In the genomic region with DNA sequence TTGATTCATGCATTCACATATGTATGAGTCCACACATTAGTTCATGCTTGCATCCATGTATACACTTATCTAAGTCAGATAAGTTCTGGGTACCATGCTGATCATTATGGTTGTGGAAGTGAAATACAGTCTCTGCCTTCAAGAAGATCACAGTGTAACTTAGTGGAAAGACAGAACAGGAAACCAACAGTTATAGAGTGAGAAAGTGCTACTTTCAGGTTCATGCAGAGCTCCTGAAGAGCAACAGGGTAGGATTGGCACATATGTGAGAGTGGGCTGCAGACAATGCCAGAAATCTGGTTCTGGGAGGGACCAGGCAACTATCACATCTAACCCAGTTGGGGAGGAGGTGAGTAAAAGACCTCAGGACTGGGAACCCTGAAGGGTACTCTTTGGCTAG, we compare ENCODE assay signal across 12 cellular contexts. TPM values are rescaled to one million over a fixed set of nuclear protein-coding genes. Genes with fewer than 3 reads are reported as not detected.
DNase-seq lines count a peak whose midpoint lies in the region; ATAC-seq and TF ChIP-seq lines count a peak whose summit lies in the region.
"Had no signal": no experiment of that assay in that cellular context is flagged by ENCODE, and none has a peak within 500 bp of the region (broad histone marks: within the 10 kb centered on the region; RNA-seq: fewer than 3 reads in every experiment).

No MANE protein-coding gene starts in this region.

- no peaks in the 10 kb centered on the region for H3F3A ChIP-seq in smooth muscle cell (ENCODE audit: low read depth)

- H3K27me3 Mint-ChIP-seq in activated T-cell treated with anti-CD3 and anti-CD28 coated beads, Interleukin-2, amount 50 U/mL, for 72 hours (ENCODE audit: low read depth): no peaks in the 10 kb centered on the region
- H3K27me3 Mint-ChIP-seq in MCF 10A (ENCODE audit: insufficient read depth, unreplicated experiment): no peaks in the 10 kb centered on the region
- H3K27me3 Mint-ChIP-seq: brain had no signal

- peak; percentile 27 for DNase-seq in GM20000 (ENCODE audit: low spot score)
- peak in 1 of 2 donors; percentile 20 for DNase-seq in activated T-cell treated with anti-CD3 and anti-CD28 coated beads, Interleukin-2, amount 50 U/mL, for 72 hours
- DNase-seq in central memory CD4-positive, alpha-beta T cell: no peak
- no peak for DNase-seq in mucosa of gallbladder (ENCODE audit: low spot score)
- DNase-seq in smooth muscle cell (lab: John Stamatoyannopoulos, UW; ENCODE audit: unreplicated experiment): no peak
- no peak for DNase-seq in MCF 10A (ENCODE audit: unreplicated experiment)
- DNase-seq: mesenchymal stem cell, NCI-H1048 had no signal

- ATAC-seq in GM18517 (IDR thresholded peaks at IDR 0.05; ENCODE audit: unreplicated experiment): peak; percentile 93
- peak; percentile 75 for ATAC-seq in HG03045 (IDR thresholded peaks at IDR 0.05; ENCODE audit: unreplicated experiment)
- ATAC-seq in activated T-cell treated with anti-CD3 and anti-CD28 coated beads, Interleukin-2, amount 50 U/mL, for 72 hours (replicated peaks in 1 of 2): peak; percentile 80
- ATAC-seq: HCT116 had no signal

- BruUV-seq in MCF 10A (replicated peaks; lab: Mats Ljungman, UMichigan): no TSS peak

- H3K36me3 ChIP-seq in smooth muscle cell (ENCODE audit: low read depth): no peaks in the 10 kb centered on the region

- H3K27me3 ChIP-seq in smooth muscle cell (ENCODE audit: low read depth): no peaks in the 10 kb centered on the region

- peak overlapping the region; percentile 34 for H3K27ac Mint-ChIP-seq in activated T-cell treated with anti-CD3 and anti-CD28 coated beads, Interleukin-2, amount 50 U/mL, for 72 hours
- no peak overlapping the region for H3K27ac Mint-ChIP-seq in MCF 10A (ENCODE audit: low read depth, unreplicated experiment)
- H3K27ac Mint-ChIP-seq: brain had no signal

- H3K9me3 Mint-ChIP-seq in activated T-cell treated with anti-CD3 and anti-CD28 coated beads, Interleukin-2, amount 50 U/mL, for 72 hours: peaks cover 4 to 6% of the 10 kb centered on the region in 2 donors
- H3K9me3 Mint-ChIP-seq in MCF 10A (ENCODE audit: unreplicated experiment): no peaks in the 10 kb centered on the region

- TF ChIP-seq CTCF in GM20000 (IDR thresholded peaks at IDR 0.05; ENCODE audit: extremely low read depth, missing control alignments) (no peak), smooth muscle cell (IDR thresholded peaks at IDR 0.05; ENCODE audit: borderline replicate concordance, insufficient read depth, poor library complexity, severe bottlenecking) (no peak), MCF 10A (IDR thresholded peaks at IDR 0.05; ENCODE audit: unreplicated experiment) (no peak)

- peak overlapping the region; percentile 58 to 61 for H3K4me3 Mint-ChIP-seq in activated T-cell treated with anti-CD3 and anti-CD28 coated beads, Interleukin-2, amount 50 U/mL, for 72 hours
- no peak overlapping the region for H3K4me3 Mint-ChIP-seq in MCF 10A (ENCODE audit: unreplicated experiment)
- H3K4me3 Mint-ChIP-seq: brain had no signal

- H3K36me3 Mint-ChIP-seq in activated T-cell treated with anti-CD3 and anti-CD28 coated beads, Interleukin-2, amount 50 U/mL, for 72 hours (ENCODE audit: insufficient read depth in 2 of 2): peaks cover 5 to 7% of the 10 kb centered on the region in 2 donors
- no peaks in the 10 kb centered on the region for H3K36me3 Mint-ChIP-seq in MCF 10A (ENCODE audit: insufficient read depth, unreplicated experiment)
- H3K36me3 Mint-ChIP-seq: brain had no signal

- no peaks in the 10 kb centered on the region for H4K20me1 ChIP-seq in smooth muscle cell (ENCODE audit: low read depth)

- no peaks in the 10 kb centered on the region for H3K79me2 ChIP-seq in smooth muscle cell (ENCODE audit: low read depth)

- intact Hi-C loops in MCF 10A (cut with micrococcal nuclease): no loop called here

- POLR2A ChIA-PET in MCF 10A (lab: Yijun Ruan, JAX): no interaction called here

- H3K9me3 ChIP-seq in smooth muscle cell (replicated peaks; ENCODE audit: low read depth): no peaks in the 10 kb centered on the region

- peaks cover 39% of the 10 kb centered on the region for H3K4me1 ChIP-seq in smooth muscle cell (ENCODE audit: low read depth)

- CTCF ChIA-PET in MCF 10A (lab: Yijun Ruan, JAX): no interaction called here

- no peak overlapping the region for H3K4me2 ChIP-seq in smooth muscle cell

- no peak overlapping the region for H3K9ac ChIP-seq in smooth muscle cell (ENCODE audit: low read depth)

- no peak overlapping the region for H2AFZ ChIP-seq in smooth muscle cell (ENCODE audit: low read depth)

- peaks cover 45% of the 10 kb centered on the region for H3K4me1 Mint-ChIP-seq in activated T-cell treated with anti-CD3 and anti-CD28 coated beads, Interleukin-2, amount 50 U/mL, for 72 hours (ENCODE audit: low read depth)
- no peaks in the 10 kb centered on the region for H3K4me1 Mint-ChIP-seq in MCF 10A (ENCODE audit: insufficient read depth, unreplicated experiment)

- no peak overlapping the region for H3K4me3 ChIP-seq in smooth muscle cell

- H3K27ac ChIP-seq in smooth muscle cell (ENCODE audit: low read depth): no peak overlapping the region

RNA-seq across cellular contexts. Expression of a gene that starts 35.4 kb away (rescaled TPM):
- total RNA-seq in activated T-cell treated with anti-CD3 and anti-CD28 coated beads, Interleukin-2, amount 50 U/mL, for 72 hours: 10 to 100 TPM; 22.5 to 36.3 TPM
- total RNA-seq in mucosa of gallbladder (6.8 TPM), smooth muscle cell (13.2 and 30.5 TPM in 2 replicates), MCF 10A (2022) (7.4 and 8.6 TPM in 2 replicates)
- polyA plus RNA-seq in smooth muscle cell: 1.8 and 4.3 TPM in 2 replicates
